Comparison of ENCODE assay signal across 13 cellular contexts in the genomic region with DNA sequence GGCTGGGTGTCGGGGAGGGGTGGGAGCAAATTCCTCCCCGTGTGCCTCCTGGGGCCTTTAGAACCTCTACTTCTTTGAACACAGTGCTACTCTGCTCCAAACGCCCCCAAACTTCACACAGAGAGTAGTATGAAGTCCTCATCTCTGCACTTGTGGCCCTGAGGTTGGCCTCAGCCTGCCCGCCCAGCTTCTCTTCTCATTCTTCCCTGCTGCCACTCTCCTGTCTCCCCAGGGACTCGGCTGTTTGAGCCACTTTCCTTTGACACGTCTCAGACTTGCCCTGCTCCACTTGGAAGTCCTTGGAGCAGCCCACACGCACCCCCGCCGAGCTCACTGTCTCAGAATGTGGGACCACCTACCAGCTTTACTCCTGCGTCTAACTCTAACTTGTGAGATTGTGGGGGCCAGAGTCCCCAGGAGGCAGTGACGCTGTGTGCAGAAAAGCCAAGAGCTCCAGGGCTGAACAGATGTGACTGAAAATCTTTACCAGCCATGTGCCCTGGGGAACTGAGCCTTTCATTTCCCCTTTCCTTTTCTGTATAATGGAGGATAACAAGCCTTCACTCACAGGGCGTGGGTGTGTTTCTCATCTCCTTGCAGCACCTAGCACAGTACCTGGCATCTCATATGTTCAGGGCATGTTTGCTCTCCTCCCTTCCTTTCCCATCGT.
DNase-seq lines count a peak whose midpoint lies in the region; ATAC-seq lines count a peak whose summit lies in the region.
"Had no signal": no experiment of that assay in that cellular context is flagged by ENCODE, and none has a peak within 500 bp of the region (broad histone marks: within the 10 kb centered on the region; RNA-seq: fewer than 3 reads in every experiment).

No MANE protein-coding gene starts in this region.

- ATAC-seq in GM19025 (IDR thresholded peaks at IDR 0.05; ENCODE audit: low read depth, unreplicated experiment): peak; percentile 75
- peak; percentile 81 for ATAC-seq in HG02571 (IDR thresholded peaks at IDR 0.05; ENCODE audit: unreplicated experiment)
- peak; percentile 59 for ATAC-seq in HG03558 (IDR thresholded peaks at IDR 0.05; ENCODE audit: extremely low read depth, unreplicated experiment)
- ATAC-seq: activated T-cell treated with anti-CD3 and anti-CD28 coated beads, Interleukin-2, amount 50 U/mL, for 4 hours had no signal

- DNase-seq in putamen (ENCODE audit: low spot score) (peak; percentile 54), cortex of kidney (lab: John Stamatoyannopoulos, UW) (no peak), NCI-H1105 treated with DMSO at 0.1 percent for 48 hours (lab: John Stamatoyannopoulos, UW) (no peak), kidney glomerular epithelial cell (lab: John Stamatoyannopoulos, UW) (no peak), epidermal melanocyte (ENCODE audit: insufficient read length, low spot score) (no peak)
- DNase-seq: activated T-cell treated with anti-CD3 and anti-CD28 coated beads, Interleukin-2, amount 50 U/mL, for 4 hours; left colon; NCI-H1417 treated with DMSO at 0.1 percent for 48 hours; posterior cingulate gyrus; stimulated activated CD4-positive, alpha-beta T cell treated with anti-CD3 and anti-CD28 coated beads, Interleukin-2, amount 100 ng/mL, for 48 hours had no signal
